In genomic region chr6:85456782-85457181, GRCh38 we compare ENCODE assay signal across 24 cellular contexts. TPM values are rescaled to one million over a fixed set of nuclear protein-coding genes. Genes with fewer than 3 reads are reported as not detected.
DNase-seq lines count a peak whose midpoint lies in the region; ATAC-seq and TF ChIP-seq lines count a peak whose summit lies in the region.
"Had no signal": no experiment of that assay in that cellular context is flagged by ENCODE, and none has a peak within 500 bp of the region (broad histone marks: within the 10 kb centered on the region; RNA-seq: fewer than 3 reads in every experiment).

No MANE protein-coding gene starts in this region.

- peaks cover 0 to 12% (median 0%) of the 10 kb centered on the region in 3 donors for H3K36me3 Mint-ChIP-seq in CD8-positive, alpha-beta memory T cell
- H3K36me3 Mint-ChIP-seq in endodermal cell (ENCODE audit: low read depth), result no peaks in the 10 kb centered on the region
- peaks cover 13% of the 10 kb centered on the region for H3K36me3 Mint-ChIP-seq in stimulated activated effector memory CD8-positive, alpha-beta T cell treated with anti-CD3 and anti-CD28 coated beads, Interleukin-12 subunit alpha, Interleukin-12 subunit beta, amount 100 ng/mL, for 72 hours

- no peak overlapping the region for H4K91ac ChIP-seq in IMR-90 (ENCODE audit: insufficient read depth, low read depth, low read length)

- no peak overlapping the region for H4K5ac ChIP-seq in IMR-90 (ENCODE audit: low read depth, low read length)

- H3K27me3 Mint-ChIP-seq in CD8-positive, alpha-beta memory T cell, result peaks cover 6 to 8% of the 10 kb centered on the region in 2 donors
- peaks cover 43% of the 10 kb centered on the region for H3K27me3 Mint-ChIP-seq in endodermal cell (ENCODE audit: insufficient read depth)

- dilution Hi-C loops in IMR-90 (cut with HindIII; ENCODE audit: low sequenced_read_pairs, unreplicated experiment), result no loop called here

- POLR2A ChIA-PET in CD8-positive, alpha-beta memory T cell (lab: Charles Lee), result no interaction called here
- POLR2A ChIA-PET in IMR-90 (lab: Charles Lee; ENCODE audit: unreplicated experiment), result no interaction called here

- no peak overlapping the region for H2BK20ac ChIP-seq in IMR-90 (ENCODE audit: low read depth, low read length)

- no peak for TF ChIP-seq POLR2A in IMR-90 (IDR thresholded peaks at IDR 0.05; ENCODE audit: low read depth, low read length)
- no peak for TF ChIP-seq POLR2A in gastrocnemius medialis (IDR thresholded peaks at IDR 0.05)
- TF ChIP-seq POLR2A in lower leg skin (IDR thresholded peaks at IDR 0.05), result no peak

- CTCF ChIA-PET in CD8-positive, alpha-beta memory T cell (lab: Charles Lee), result interaction anchor here (11.7 kb wide), 1 partner anchor 25 kb away, joined by 115 read pairs; no protein-coding TSS in a partner anchor
- CTCF ChIA-PET in IMR-90 (lab: Yijun Ruan, JAX), result no interaction called here

- H3K56ac ChIP-seq in IMR-90 (ENCODE audit: extremely low read depth, insufficient read depth, low read length), result no peak overlapping the region

- TF ChIP-seq RAD21 in IMR-90 (IDR thresholded peaks at IDR 0.05; ENCODE audit: low read length), result no peak

- H3K18ac ChIP-seq in IMR-90 (ENCODE audit: low read depth, low read length), result no peak overlapping the region; the same call in 1 of the 2 replicates

- intact Hi-C loops in IMR-90 (cut with micrococcal nuclease) (loop anchor here (10.0 kb wide), 1 partner anchor 218 kb away; no protein-coding TSS in a partner anchor), gastrocnemius medialis (cut with DNase I; ENCODE audit: low total_unique reads) (no loop called here), lower leg skin (cut with DNase I; ENCODE audit: low total_unique reads) (no loop called here)

- peaks cover 1% of the 10 kb centered on the region for H3K27me3 ChIP-seq in CD8-positive, alpha-beta memory T cell (ENCODE audit: insufficient read depth, low read length, poor library complexity, severe bottlenecking)
- H3K27me3 ChIP-seq in IMR-90 (ENCODE audit: control insufficient read depth, insufficient read depth, low read length) (no peaks in the 10 kb centered on the region), endodermal cell (ENCODE audit: control insufficient read depth, insufficient read depth, low read length, poor library complexity, severe bottlenecking) (peaks cover 30% of the 10 kb centered on the region), gastrocnemius medialis (no peaks in the 10 kb centered on the region)
- H3K27me3 ChIP-seq: pancreas, tibial nerve had no signal

- peak overlapping the region; percentile 19; the same call in 1 of the 2 replicates for H3K4ac ChIP-seq in IMR-90 (ENCODE audit: low read depth, low read length)

- no peak for TF ChIP-seq CTCF in IMR-90 (conservative IDR thresholded peaks at IDR 0.05; ENCODE audit: low read depth, low read length)
- no peak for TF ChIP-seq CTCF in endodermal cell (conservative IDR thresholded peaks at IDR 0.05)
- TF ChIP-seq CTCF in gastrocnemius medialis (IDR thresholded peaks at IDR 0.05 in 4 of 5, conservative IDR thresholded peaks at IDR 0.05 in 1 of 5), result no peak
- no peak for TF ChIP-seq CTCF in lower leg skin (IDR thresholded peaks at IDR 0.05)

- no TSS peak for BruUV-seq in IMR-90 (replicated peaks; lab: Mats Ljungman, UMichigan)

- H4K8ac ChIP-seq in IMR-90 (ENCODE audit: low read depth in 2 of 2, low read length in 2 of 2), result no peak overlapping the region; a peak in 1 of 4 replicates

- H3K36me3 ChIP-seq in CD8-positive, alpha-beta memory T cell (ENCODE audit: insufficient read depth, low read length), result no peaks in the 10 kb centered on the region
- H3K36me3 ChIP-seq in IMR-90 (ENCODE audit: control insufficient read depth, insufficient read depth, low read length) (peaks cover 10% of the 10 kb centered on the region; the same call in 1 of the 2 replicates), endodermal cell (ENCODE audit: control insufficient read depth, insufficient read depth, low read length) (no peaks in the 10 kb centered on the region), gastrocnemius medialis (no peaks in the 10 kb centered on the region)
- H3K36me3 ChIP-seq: pancreas, tibial nerve had no signal

- no peak for DNase-seq in CD8-positive, alpha-beta memory T cell
- no peak for DNase-seq in IMR-90
- DNase-seq in endodermal cell, result peak; percentile 29
- no peak for DNase-seq in stimulated activated effector memory CD8-positive, alpha-beta T cell treated with anti-CD3 and anti-CD28 coated beads, Interleukin-12 subunit alpha, Interleukin-12 subunit beta, amount 100 ng/mL, for 72 hours (ENCODE audit: low spot score in 2 of 2)
- no peak for DNase-seq in gastrocnemius medialis
- no peak for DNase-seq in lower leg skin (ENCODE audit: low spot score in 2 of 2)
- DNase-seq: activated CD4-positive, alpha-beta T cell treated with anti-CD3 and anti-CD28 coated beads, Interleukin-2, amount 10 ng/mL, durations not matched to agents 7 days and 5 days; activated CD8-positive, alpha-beta memory T cell treated with anti-CD3 and anti-CD28 coated beads, Interleukin-2, amount 50 U/mL, for 48 hours; activated gamma-delta T cell treated with Interleukin-2 at 50 U/mL for 16 hours; foreskin melanocyte; Kasumi-1; kidney glomerular epithelial cell; mesendoderm; naive thymus-derived CD4-positive, alpha-beta T cell; NCI-H1105; NCI-H2081; NCI-H510A; pancreas; right cardiac atrium; SHP77; T-helper 1 cell had no signal

- no peak for ATAC-seq in IMR-90 (ENCODE audit: low read depth)
- ATAC-seq in stimulated activated effector memory CD8-positive, alpha-beta T cell treated with anti-CD3 and anti-CD28 coated beads, Interleukin-12 subunit alpha, Interleukin-12 subunit beta, amount 100 ng/mL, for 72 hours, result no peak
- no peak for ATAC-seq in gastrocnemius medialis
- ATAC-seq in GM18867 (IDR thresholded peaks at IDR 0.05; ENCODE audit: unreplicated experiment), result no peak
- ATAC-seq: naive thymus-derived CD4-positive, alpha-beta T cell; pancreas; right cardiac atrium had no signal

- H3K27ac Mint-ChIP-seq in CD8-positive, alpha-beta memory T cell, result peak overlapping the region in 5 of 8 donors; percentile 29 to 90 (median 72)
- no peak overlapping the region for H3K27ac Mint-ChIP-seq in endodermal cell
- peak overlapping the region; percentile 69 for H3K27ac Mint-ChIP-seq in stimulated activated effector memory CD8-positive, alpha-beta T cell treated with anti-CD3 and anti-CD28 coated beads, Interleukin-12 subunit alpha, Interleukin-12 subunit beta, amount 100 ng/mL, for 72 hours
- H3K27ac Mint-ChIP-seq: activated CD4-positive, alpha-beta T cell treated with anti-CD3 and anti-CD28 coated beads, Interleukin-2, amount 10 ng/mL, durations not matched to agents 7 days and 5 days; dendritic cell treated with granulocyte-macrophage colony-stimulating factor and Interleukin-4, amounts not matched to agents 40 ng/mL and 50 ng/mL, for 4 days had no signal

- no peak overlapping the region for H3K4me3 ChIP-seq in CD8-positive, alpha-beta memory T cell (ENCODE audit: low read length)
- H3K4me3 ChIP-seq in IMR-90 (ENCODE audit: insufficient read depth, low read depth, low read length) (no peak overlapping the region), endodermal cell (ENCODE audit: low read length) (no peak overlapping the region), gastrocnemius medialis (no peak overlapping the region), lower leg skin (ENCODE audit: low read depth, poor library complexity, severe bottlenecking) (no peak overlapping the region)
- H3K4me3 ChIP-seq: pancreas, tibial nerve had no signal

- H3K9me3 ChIP-seq in CD8-positive, alpha-beta memory T cell (ENCODE audit: low read length), result no peaks in the 10 kb centered on the region
- H3K9me3 ChIP-seq in IMR-90 (ENCODE audit: control insufficient read depth, insufficient read depth, low read length) (no peaks in the 10 kb centered on the region), endodermal cell (ENCODE audit: control insufficient read depth, low read length) (no peaks in the 10 kb centered on the region), gastrocnemius medialis (no peaks in the 10 kb centered on the region)
- H3K9me3 ChIP-seq: pancreas, tibial nerve had no signal

- no peak overlapping the region for H3K4me2 ChIP-seq in IMR-90 (ENCODE audit: low read depth, low read length)

- H3K4me3 Mint-ChIP-seq in CD8-positive, alpha-beta memory T cell, result peak overlapping the region in 2 of 7 donors; percentile 15 to 41
- H3K4me3 Mint-ChIP-seq in endodermal cell, result no peak overlapping the region
- no peak overlapping the region for H3K4me3 Mint-ChIP-seq in stimulated activated effector memory CD8-positive, alpha-beta T cell treated with anti-CD3 and anti-CD28 coated beads, Interleukin-12 subunit alpha, Interleukin-12 subunit beta, amount 100 ng/mL, for 72 hours
- H3K4me3 Mint-ChIP-seq: activated CD4-positive, alpha-beta T cell treated with anti-CD3 and anti-CD28 coated beads, Interleukin-2, amount 10 ng/mL, durations not matched to agents 7 days and 5 days; dendritic cell treated with granulocyte-macrophage colony-stimulating factor and Interleukin-4, amounts not matched to agents 40 ng/mL and 50 ng/mL, for 4 days had no signal

- no peak overlapping the region for H2BK15ac ChIP-seq in IMR-90 (ENCODE audit: low read depth, low read length)

- peaks cover 32 to 76% of the 10 kb centered on the region in 2 experiments for H3K79me1 ChIP-seq in IMR-90 (ENCODE audit: low read depth in 1 of 2, low read length in 2 of 2)

- H2AK9ac ChIP-seq in IMR-90 (replicated peaks; ENCODE audit: low read depth, low read length, poor library complexity), result no peak overlapping the region

- no peak overlapping the region for H2BK120ac ChIP-seq in IMR-90 (ENCODE audit: low read depth, low read length)

- H3K9ac ChIP-seq in IMR-90 (ENCODE audit: low read depth, low read length) (no peak overlapping the region), endodermal cell (ENCODE audit: extremely low read depth, low read length, poor library complexity, severe bottlenecking) (no peak overlapping the region)

- peaks cover 29% of the 10 kb centered on the region for H3K4me1 ChIP-seq in CD8-positive, alpha-beta memory T cell (ENCODE audit: insufficient read depth, low read length)
- H3K4me1 ChIP-seq in IMR-90 (ENCODE audit: control insufficient read depth, insufficient read depth, low read length), result peaks cover 50% of the 10 kb centered on the region
- H3K4me1 ChIP-seq in endodermal cell (ENCODE audit: control insufficient read depth, insufficient read depth, low read length), result no peaks in the 10 kb centered on the region
- peaks cover 6% of the 10 kb centered on the region in 2 donors for H3K4me1 ChIP-seq in gastrocnemius medialis

- H3K23ac ChIP-seq in IMR-90 (ENCODE audit: low read depth, low read length), result peak overlapping the region; percentile 32; the same call in 1 of the 2 replicates

- H4K20me1 ChIP-seq in IMR-90 (ENCODE audit: insufficient read depth, low read length), result peaks cover 66% of the 10 kb centered on the region

- H2AK5ac ChIP-seq in IMR-90 (ENCODE audit: low read depth, low read length), result 0 out of 2 replicates have a peak overlapping the region, but pooled peaks have one; percentile 38

- in situ Hi-C loops in IMR-90 (cut with MboI; ENCODE audit: low sequenced_read_pairs), result loop anchor here (10.0 kb wide), 1 partner anchor 218 kb away; no protein-coding TSS in a partner anchor
- in situ Hi-C loops in gastrocnemius medialis (cut with MboI; ENCODE audit: low sequenced_read_pairs in 4 of 4), result no loop called here

- no peak overlapping the region for H3K27ac ChIP-seq in CD8-positive, alpha-beta memory T cell (ENCODE audit: low read depth, low read length)
- H3K27ac ChIP-seq in IMR-90 (ENCODE audit: insufficient read depth, low read length) (no peak overlapping the region; the same call in 1 of the 2 replicates), endodermal cell (ENCODE audit: low read depth, low read length) (no peak overlapping the region), gastrocnemius medialis (no peak overlapping the region)
- H3K27ac ChIP-seq: pancreas had no signal

- H3K4me1 Mint-ChIP-seq in CD8-positive, alpha-beta memory T cell, result peaks cover 71 to 99% (median 96%) of the 10 kb centered on the region in 3 donors
- peaks cover 34% of the 10 kb centered on the region for H3K4me1 Mint-ChIP-seq in endodermal cell
- peaks cover 84% of the 10 kb centered on the region for H3K4me1 Mint-ChIP-seq in stimulated activated effector memory CD8-positive, alpha-beta T cell treated with anti-CD3 and anti-CD28 coated beads, Interleukin-12 subunit alpha, Interleukin-12 subunit beta, amount 100 ng/mL, for 72 hours

- peaks cover 46% of the 10 kb centered on the region for H3K9me1 ChIP-seq in IMR-90 (ENCODE audit: insufficient read depth, low read length)

- peak overlapping the region; percentile 2; the same call in 1 of the 2 replicates for H3K14ac ChIP-seq in IMR-90 (replicated peaks; ENCODE audit: low read depth, low read length)

- WGBS in IMR-90 (ENCODE audit: extremely low coverage in 2 of 2, insufficient read length in 1 of 2), 2 experiments, result 100% methylated on average over 3 of the region's 4 CpGs; no CpG with 5 or more reads in 1 of the 2 experiments
- WGBS in endodermal cell (ENCODE audit: insufficient coverage in 1 of 2, insufficient read length in 1 of 2), 2 experiments, result 94 to 97% methylated on average over 3 to 4 of the region's 4 CpGs
- WGBS in lower leg skin, 2 donors, result 86% methylated on average over 4 of the region's 4 CpGs

- H2BK5ac ChIP-seq in IMR-90 (ENCODE audit: low read depth, low read length, poor library complexity, severe bottlenecking), result no peak overlapping the region

- no peaks in the 10 kb centered on the region for H3K9me3 Mint-ChIP-seq in CD8-positive, alpha-beta memory T cell
- no peaks in the 10 kb centered on the region for H3K9me3 Mint-ChIP-seq in endodermal cell
- no peaks in the 10 kb centered on the region for H3K9me3 Mint-ChIP-seq in stimulated activated effector memory CD8-positive, alpha-beta T cell treated with anti-CD3 and anti-CD28 coated beads, Interleukin-12 subunit alpha, Interleukin-12 subunit beta, amount 100 ng/mL, for 72 hours
- H3K9me3 Mint-ChIP-seq: activated CD4-positive, alpha-beta T cell treated with anti-CD3 and anti-CD28 coated beads, Interleukin-2, amount 10 ng/mL, durations not matched to agents 7 days and 5 days; dendritic cell treated with granulocyte-macrophage colony-stimulating factor and Interleukin-4, amounts not matched to agents 40 ng/mL and 50 ng/mL, for 4 days; naive thymus-derived CD4-positive, alpha-beta T cell had no signal

- no peak overlapping the region for H2AFZ ChIP-seq in IMR-90 (replicated peaks; ENCODE audit: low read length, poor library complexity)

RNA-seq across cellular contexts. Expression of gene NT5E, which starts 6.9 kb away (rescaled TPM):
- 10 to 100 TPM; 14.8 to 15.4 TPM for total RNA-seq in CD8-positive, alpha-beta memory T cell
- polyA plus RNA-seq in CD8-positive, alpha-beta memory T cell, result 32.7 TPM
- total RNA-seq in IMR-90 (2012; rRNA removed), result 280 and 281 TPM in 2 replicates
- polyA plus RNA-seq in IMR-90 (2012; rRNA removed), result 153 and 178 TPM in 2 replicates
- 55.3 and 126 TPM in 2 replicates for polyA plus RNA-seq in IMR-90 (2012; cell fraction: cytosol; rRNA removed)
- polyA plus RNA-seq in IMR-90 (2012; cell fraction: nucleus; rRNA removed; ENCODE audit: low replicate concordance), result 66.2 and 102 TPM in 2 replicates
- under 1 TPM; 0.33 to 0.75 TPM for total RNA-seq in endodermal cell
- 0.71 TPM for polyA plus RNA-seq in endodermal cell (2013, experiment 1 of 2)
- polyA plus RNA-seq in endodermal cell (2013, experiment 2 of 2), result 1.6 TPM
- total RNA-seq in gastrocnemius medialis, result 1 to 10 TPM in 3 of 4 donors, under 1 TPM in 1; 0.82 to 4.3 (median 2.8) TPM
- total RNA-seq in lower leg skin, result 10 to 100 TPM in 2 of 4 donors, 1 to 10 TPM in 2; 6.3 to 12.8 (median 9.2) TPM

Comparison
In these comparisons a context has a peak if more than half of its experiments do, and no peak if none do; other contexts are left out.
1. RNA of gene NT5E, which starts 6.9 kb away (total RNA-seq): 280 to 281 TPM in IMR-90; 14.8 to 15.4 TPM in CD8-positive, alpha-beta memory T cell, 6.3 to 12.8 TPM in lower leg skin, 0.82 to 4.3 TPM in gastrocnemius medialis and 0.33 to 0.75 TPM in endodermal cell; every median in the first group is over 10 times any median in the second.